Comparison of ENCODE assay signal across 12 cellular contexts in the genomic region with DNA sequence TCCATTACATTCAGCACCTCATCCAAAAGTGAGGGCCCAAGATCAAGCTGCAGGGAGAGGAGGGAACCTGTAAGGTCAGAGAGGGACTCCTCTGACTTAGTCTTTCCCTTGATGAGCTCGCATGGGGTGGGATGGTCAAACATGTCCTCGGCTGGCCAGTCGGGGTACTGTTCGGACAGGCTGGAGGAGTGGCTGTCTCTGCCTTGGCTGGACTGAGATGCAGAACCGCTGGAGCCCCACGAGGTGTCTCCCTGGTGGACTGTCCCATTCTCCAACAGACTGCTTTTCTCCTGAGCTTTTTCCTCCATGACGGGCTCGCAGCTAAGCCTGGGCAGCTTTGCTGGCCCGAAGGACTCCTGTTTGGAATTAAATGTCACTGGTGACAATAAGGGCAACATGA. TPM values are rescaled to one million over a fixed set of nuclear protein-coding genes. Genes with fewer than 3 reads are reported as not detected.
DNase-seq lines count a peak whose midpoint lies in the region; ATAC-seq and TF ChIP-seq lines count a peak whose summit lies in the region.
"Had no signal": no experiment of that assay in that cellular context is flagged by ENCODE, and none has a peak within 500 bp of the region (broad histone marks: within the 10 kb centered on the region; RNA-seq: fewer than 3 reads in every experiment).

No MANE protein-coding gene starts in this region.

- H3K4me3 Mint-ChIP-seq in activated T-cell treated with anti-CD3 and anti-CD28 coated beads, Interleukin-2, amount 50 U/mL, for 72 hours = peak overlapping the region in 1 of 2 donors; percentile 46
- H3K4me3 Mint-ChIP-seq in effector memory CD8-positive, alpha-beta T cell = peak overlapping the region; percentile 65 to 87
- H3K4me3 Mint-ChIP-seq: activated naive CD4-positive, alpha-beta T cell treated with anti-CD3 and anti-CD28 coated beads for 36 hours had no signal

- H3K9me3 ChIP-seq in SJSA1 (replicated peaks) = no peaks in the 10 kb centered on the region
- no peaks in the 10 kb centered on the region for H3K9me3 ChIP-seq in skeletal muscle satellite cell (replicated peaks; ENCODE audit: low read length)
- H3K9me3 ChIP-seq in upper lobe of left lung = no peaks in the 10 kb centered on the region

- TF ChIP-seq CTCF in upper lobe of left lung (IDR thresholded peaks at IDR 0.05) = no peak

- peaks cover 92% of the 10 kb centered on the region for H3K4me1 Mint-ChIP-seq in activated T-cell treated with anti-CD3 and anti-CD28 coated beads, Interleukin-2, amount 50 U/mL, for 72 hours (ENCODE audit: low read depth)
- H3K4me1 Mint-ChIP-seq in effector memory CD8-positive, alpha-beta T cell (ENCODE audit: low read depth in 2 of 2) = peaks cover 78 to 89% of the 10 kb centered on the region in 2 donors

- H3K36me3 Mint-ChIP-seq in activated T-cell treated with anti-CD3 and anti-CD28 coated beads, Interleukin-2, amount 50 U/mL, for 72 hours (ENCODE audit: insufficient read depth in 2 of 2) = peaks cover 23 to 51% of the 10 kb centered on the region in 2 donors
- H3K36me3 Mint-ChIP-seq in effector memory CD8-positive, alpha-beta T cell (ENCODE audit: insufficient read depth) = peaks cover 76% of the 10 kb centered on the region

- peaks cover 2 to 3% of the 10 kb centered on the region in 2 donors for H3K9me3 Mint-ChIP-seq in activated T-cell treated with anti-CD3 and anti-CD28 coated beads, Interleukin-2, amount 50 U/mL, for 72 hours
- H3K9me3 Mint-ChIP-seq in effector memory CD8-positive, alpha-beta T cell = no peaks in the 10 kb centered on the region

- H3K4me1 ChIP-seq in SJSA1 (replicated peaks) (peaks cover 43% of the 10 kb centered on the region), skeletal muscle satellite cell (ENCODE audit: control insufficient read depth, insufficient read depth, low read length) (peaks cover 99% of the 10 kb centered on the region), upper lobe of left lung (peaks cover 33 to 72% (median 49%) of the 10 kb centered on the region in 4 donors)

- peak overlapping the region; percentile 5 for H3K27ac Mint-ChIP-seq in activated T-cell treated with anti-CD3 and anti-CD28 coated beads, Interleukin-2, amount 50 U/mL, for 72 hours
- peak overlapping the region; percentile 80 to 91 for H3K27ac Mint-ChIP-seq in effector memory CD8-positive, alpha-beta T cell
- H3K27ac Mint-ChIP-seq: activated naive CD4-positive, alpha-beta T cell treated with anti-CD3 and anti-CD28 coated beads for 36 hours had no signal

- H3K4me2 ChIP-seq in skeletal muscle satellite cell (ENCODE audit: low read length) = peak overlapping the region; percentile 16

- H3K36me3 ChIP-seq in SJSA1 = peaks cover 83% of the 10 kb centered on the region
- H3K36me3 ChIP-seq in skeletal muscle satellite cell (ENCODE audit: insufficient read depth, low read length) = peaks cover 92% of the 10 kb centered on the region
- peaks cover 0 to 34% (median 6%) of the 10 kb centered on the region in 4 donors for H3K36me3 ChIP-seq in upper lobe of left lung

- ATAC-seq in activated T-cell treated with anti-CD3 and anti-CD28 coated beads, Interleukin-2, amount 50 U/mL, for 72 hours (replicated peaks in 1 of 2) = no peak
- no peak for ATAC-seq in effector memory CD8-positive, alpha-beta T cell (replicated peaks)
- ATAC-seq in upper lobe of left lung (ENCODE audit: low FRiP score in 2 of 2) (no peak), GM18907 (IDR thresholded peaks at IDR 0.05; ENCODE audit: unreplicated experiment) (no peak)

- H3K27me3 ChIP-seq in SJSA1 (replicated peaks) (no peaks in the 10 kb centered on the region), skeletal muscle satellite cell (ENCODE audit: control insufficient read depth, insufficient read depth, low read length) (no peaks in the 10 kb centered on the region), upper lobe of left lung (no peaks in the 10 kb centered on the region)

- no peak overlapping the region for H3K4me3 ChIP-seq in SJSA1
- no peak overlapping the region for H3K4me3 ChIP-seq in skeletal muscle satellite cell (ENCODE audit: low read length)
- H3K4me3 ChIP-seq in upper lobe of left lung = no peak overlapping the region

- H3K27me3 Mint-ChIP-seq in activated T-cell treated with anti-CD3 and anti-CD28 coated beads, Interleukin-2, amount 50 U/mL, for 72 hours (ENCODE audit: low read depth) = no peaks in the 10 kb centered on the region
- H3K27me3 Mint-ChIP-seq in effector memory CD8-positive, alpha-beta T cell = no peaks in the 10 kb centered on the region

- no peak for TF ChIP-seq POLR2A in upper lobe of left lung (IDR thresholded peaks at IDR 0.05)

- DNase-seq in activated T-cell treated with anti-CD3 and anti-CD28 coated beads, Interleukin-2, amount 50 U/mL, for 72 hours = no peak
- DNase-seq in activated T-cell treated with anti-CD3 and anti-CD28 coated beads for 4 hours (no peak), SJSA1 (ENCODE audit: low read depth in 1 of 2, low spot score in 2 of 2) (peak in 1 of 2 experiments; percentile 51), upper lobe of left lung (no peak)
- no peak for DNase-seq in effector memory CD8-positive, alpha-beta T cell
- no peak for DNase-seq in stimulated activated CD4-positive, alpha-beta T cell treated with anti-CD3 and anti-CD28 coated beads, Interleukin-4, amount 100 ng/mL, for 1 hour
- DNase-seq: activated CD4-positive, alpha-beta T cell treated with anti-CD3 and anti-CD28 coated beads for 1 hour; occipital lobe had no signal

- no peak for TF ChIP-seq EP300 in upper lobe of left lung (IDR thresholded peaks at IDR 0.05)

- H3K27ac ChIP-seq in SJSA1 = peak overlapping the region; percentile 22
- H3K27ac ChIP-seq in upper lobe of left lung = peak overlapping the region in 2 of 4 donors; percentile 44
- H3K27ac ChIP-seq: HL-60 had no signal

- H3K9ac ChIP-seq in skeletal muscle satellite cell (ENCODE audit: low read depth, low read length) = no peak overlapping the region

- 89 to 93% methylated on average over 9 of the region's 9 CpGs for WGBS in upper lobe of left lung, 2 donors

RNA-seq across cellular contexts. Expression of a gene that starts 25.6 kb away (rescaled TPM):
- total RNA-seq in activated T-cell treated with anti-CD3 and anti-CD28 coated beads, Interleukin-2, amount 50 U/mL, for 72 hours = 10 to 100 TPM; 27.0 to 28.9 TPM
- total RNA-seq in SJSA1 (2014; rRNA removed; shearing (Covaris generic)) = 33.6 and 50.8 TPM in 2 replicates
- total RNA-seq in skeletal muscle satellite cell (2012; rRNA removed) = 4.6 and 14.9 TPM in 2 replicates
- 10 to 100 TPM; 24.5 to 76.2 (median 43.2) TPM for total RNA-seq in upper lobe of left lung
